2 cellular contexts compared by ENCODE assay signal in genomic region chr14:52013984-52014600, GRCh38.
TF ChIP-seq lines count a peak whose summit lies in the region.

No MANE protein-coding gene starts in this region.

TF ChIP-seq in HEK293, 187 proteins besides CTCF, POLR2A, EP300 and RAD21:
- TF ChIP-seq, protein P1, sequence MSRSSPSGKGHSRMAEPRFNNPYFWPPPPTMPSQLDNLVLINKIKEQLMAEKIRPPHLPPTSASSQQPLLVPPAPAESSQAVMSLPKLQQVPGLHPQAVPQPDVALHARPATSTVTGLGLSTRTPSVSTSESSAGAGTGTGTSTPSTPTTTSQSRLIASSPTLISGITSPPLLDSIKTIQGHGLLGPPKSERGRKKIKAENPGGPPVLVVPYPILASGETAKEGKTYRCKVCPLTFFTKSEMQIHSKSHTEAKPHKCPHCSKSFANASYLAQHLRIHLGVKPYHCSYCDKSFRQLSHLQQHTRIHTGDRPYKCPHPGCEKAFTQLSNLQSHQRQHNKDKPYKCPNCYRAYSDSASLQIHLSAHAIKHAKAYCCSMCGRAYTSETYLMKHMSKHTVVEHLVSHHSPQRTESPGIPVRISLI (tag by site-specific recombination; IDR thresholded peaks at IDR 0.05), result no peak
- TF ChIP-seq ZNF555 (tag by site-specific recombination; conservative IDR thresholded peaks at IDR 0.05) (no peak), ZNF776 (tag by site-specific recombination; IDR thresholded peaks at IDR 0.05; ENCODE audit: borderline replicate concordance) (no peak), ZNF585B (tag by site-specific recombination; IDR thresholded peaks at IDR 0.05) (no peak), SCRT2 (tag by site-specific recombination; IDR thresholded peaks at IDR 0.05) (0 out of 2 replicates have a peak, but pooled peaks have one; percentile 12)

TF ChIP-seq in K562, 482 proteins besides CTCF, POLR2A, EP300 and RAD21:
- TF ChIP-seq, protein P2, sequence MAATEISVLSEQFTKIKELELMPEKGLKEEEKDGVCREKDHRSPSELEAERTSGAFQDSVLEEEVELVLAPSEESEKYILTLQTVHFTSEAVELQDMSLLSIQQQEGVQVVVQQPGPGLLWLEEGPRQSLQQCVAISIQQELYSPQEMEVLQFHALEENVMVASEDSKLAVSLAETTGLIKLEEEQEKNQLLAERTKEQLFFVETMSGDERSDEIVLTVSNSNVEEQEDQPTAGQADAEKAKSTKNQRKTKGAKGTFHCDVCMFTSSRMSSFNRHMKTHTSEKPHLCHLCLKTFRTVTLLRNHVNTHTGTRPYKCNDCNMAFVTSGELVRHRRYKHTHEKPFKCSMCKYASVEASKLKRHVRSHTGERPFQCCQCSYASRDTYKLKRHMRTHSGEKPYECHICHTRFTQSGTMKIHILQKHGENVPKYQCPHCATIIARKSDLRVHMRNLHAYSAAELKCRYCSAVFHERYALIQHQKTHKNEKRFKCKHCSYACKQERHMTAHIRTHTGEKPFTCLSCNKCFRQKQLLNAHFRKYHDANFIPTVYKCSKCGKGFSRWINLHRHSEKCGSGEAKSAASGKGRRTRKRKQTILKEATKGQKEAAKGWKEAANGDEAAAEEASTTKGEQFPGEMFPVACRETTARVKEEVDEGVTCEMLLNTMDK (IDR thresholded peaks at IDR 0.05; ENCODE audit: borderline replicate concordance, insufficient read depth, low read depth, low read length, poor library complexity, severe bottlenecking), result peak; percentile 13
- no peak for TF ChIP-seq TEAD4 (IDR thresholded peaks at IDR 0.05; ENCODE audit: low read length)
- no peak for TF ChIP-seq TEAD4 (CRISPR knock-in tag; IDR thresholded peaks at IDR 0.05; ENCODE audit: borderline replicate concordance)
